ENCODE assay signal across 10 cellular contexts in genomic region chr4:65416875-65417274, GRCh38.
A peak's percentile ranks its signal among the peaks of the same experiment; 100 is the strongest.
DNase-seq lines count a peak whose midpoint lies in the region; ATAC-seq and TF ChIP-seq lines count a peak whose summit lies in the region.
"Had no signal": no experiment of that assay in that cellular context is flagged by ENCODE, and none has a peak within 500 bp of the region (broad histone marks: within the 10 kb centered on the region; RNA-seq: fewer than 3 reads in every experiment).

No MANE protein-coding gene starts in this region.

- H3K27me3 Mint-ChIP-seq in HFFc6 (ENCODE audit: insufficient read depth) (no peaks in the 10 kb centered on the region), T-helper 17 cell (no peaks in the 10 kb centered on the region)
- H3K27me3 Mint-ChIP-seq: activated naive CD8-positive, alpha-beta T cell treated with anti-CD3 and anti-CD28 coated beads, Interleukin-2, amount 10 ng/mL, durations not matched to agents 7 days and 5 days had no signal

- H3K36me3 Mint-ChIP-seq in HFFc6 (ENCODE audit: low read depth) (no peaks in the 10 kb centered on the region), T-helper 17 cell (ENCODE audit: low read depth) (no peaks in the 10 kb centered on the region)
- H3K36me3 Mint-ChIP-seq: activated naive CD8-positive, alpha-beta T cell treated with anti-CD3 and anti-CD28 coated beads, Interleukin-2, amount 10 ng/mL, durations not matched to agents 7 days and 5 days had no signal

- H3K4me1 Mint-ChIP-seq in HFFc6 (ENCODE audit: low read depth) (no peaks in the 10 kb centered on the region), T-helper 17 cell (no peaks in the 10 kb centered on the region)
- H3K4me1 Mint-ChIP-seq: activated naive CD8-positive, alpha-beta T cell treated with anti-CD3 and anti-CD28 coated beads, Interleukin-2, amount 10 ng/mL, durations not matched to agents 7 days and 5 days had no signal

- intact Hi-C loops in Right ventricle myocardium inferior (cut with DNase I) = no loop called here
- intact Hi-C loops in cardiac septum (cut with DNase I) = no loop called here
- intact Hi-C loops in heart left ventricle (cut with DNase I) = no loop called here
- intact Hi-C loops in transverse colon (cut with DNase I; ENCODE audit: low total_unique reads) = no loop called here

- TF ChIP-seq POLR2A in heart left ventricle (IDR thresholded peaks at IDR 0.05) (no peak), transverse colon (IDR thresholded peaks at IDR 0.05) (no peak)

- no peak for TF ChIP-seq EP300 in transverse colon (IDR thresholded peaks at IDR 0.05; ENCODE audit: low read depth)

- H3K4me1 ChIP-seq in heart left ventricle (no peaks in the 10 kb centered on the region), transverse colon (no peaks in the 10 kb centered on the region)

- WGBS in heart left ventricle, 4 donors = 6 to 16% (median 12%) methylated on average over 3 of the region's 3 CpGs
- 8% methylated on average over 3 of the region's 3 CpGs; no CpG with 5 or more reads in 1 of the 2 donors for WGBS in transverse colon (ENCODE audit: low coverage in 1 of 2), 2 donors

- H3K9me3 ChIP-seq in heart left ventricle = no peaks in the 10 kb centered on the region
- no peaks in the 10 kb centered on the region for H3K9me3 ChIP-seq in transverse colon
- no peaks in the 10 kb centered on the region for H3K9me3 ChIP-seq in T-helper 17 cell (ENCODE audit: control insufficient read depth, low read length, poor library complexity, severe bottlenecking)

- H3K4me3 Mint-ChIP-seq in HFFc6 (no peak overlapping the region), T-helper 17 cell (no peak overlapping the region)
- H3K4me3 Mint-ChIP-seq: activated naive CD8-positive, alpha-beta T cell treated with anti-CD3 and anti-CD28 coated beads, Interleukin-2, amount 10 ng/mL, durations not matched to agents 7 days and 5 days had no signal

- H3K36me3 ChIP-seq in heart left ventricle (no peaks in the 10 kb centered on the region), transverse colon (no peaks in the 10 kb centered on the region)

- in situ Hi-C loops in transverse colon (cut with MboI; ENCODE audit: low pct_ligation_motif_present in 1 of 4, low pct_unique_long_range_greater_than_20kb in 1 of 4, low sequenced_read_pairs in 3 of 4) = no loop called here

- H3K27ac ChIP-seq in heart left ventricle = no peak overlapping the region
- no peak overlapping the region for H3K27ac ChIP-seq in transverse colon

- H3K9me3 Mint-ChIP-seq in HFFc6 = peaks cover 12% of the 10 kb centered on the region
- H3K9me3 Mint-ChIP-seq: activated naive CD8-positive, alpha-beta T cell treated with anti-CD3 and anti-CD28 coated beads, Interleukin-2, amount 10 ng/mL, durations not matched to agents 7 days and 5 days had no signal

- H3K27ac Mint-ChIP-seq in HFFc6 (no peak overlapping the region), T-helper 17 cell (no peak overlapping the region)
- H3K27ac Mint-ChIP-seq: activated naive CD8-positive, alpha-beta T cell treated with anti-CD3 and anti-CD28 coated beads, Interleukin-2, amount 10 ng/mL, durations not matched to agents 7 days and 5 days had no signal

- H3K27me3 ChIP-seq in heart left ventricle (no peaks in the 10 kb centered on the region), transverse colon (no peaks in the 10 kb centered on the region)

- ATAC-seq in Right ventricle myocardium inferior = peak; percentile 87
- peak; percentile 66 to 79 (median 73) for ATAC-seq in heart left ventricle
- ATAC-seq in T-helper 17 cell = no peak
- no peak for ATAC-seq in HG02763 (IDR thresholded peaks at IDR 0.05; ENCODE audit: unreplicated experiment)

- DNase-seq in Right ventricle myocardium inferior (ENCODE audit: missing footprints) (no peak), cardiac septum (ENCODE audit: low spot score) (no peak), RPMI7951 (ENCODE audit: low read depth) (peak; percentile 11), heart left ventricle (peak in 3 of 5 donors; percentile 36 to 63 (median 51)), transverse colon (peak; percentile 17), HFFc6 (no peak), T-helper 17 cell (no peak)
- DNase-seq: activated naive CD8-positive, alpha-beta T cell treated with anti-CD3 and anti-CD28 coated beads, Interleukin-2, amount 10 ng/mL, durations not matched to agents 7 days and 5 days; GOT3 had no signal

- TF ChIP-seq CTCF in heart left ventricle (IDR thresholded peaks at IDR 0.05) (no peak), transverse colon (IDR thresholded peaks at IDR 0.05) (no peak), HFFc6 (IDR thresholded peaks at IDR 0.05) (no peak)

- H3K4me3 ChIP-seq in heart left ventricle (no peak overlapping the region), transverse colon (no peak overlapping the region)

Comparison
In these comparisons a context has a peak if more than half of its experiments do, and no peak if none do; other contexts are left out.
1. DNase-seq: peak in RPMI7951 (single experiment), heart left ventricle (3 of 5) and transverse colon (single experiment); none in Right ventricle myocardium inferior (single experiment), cardiac septum (single experiment), HFFc6 (single experiment) and T-helper 17 cell (0 of 3).
2. ATAC-seq: peak in Right ventricle myocardium inferior (single experiment) and heart left ventricle (4 of 4); none in T-helper 17 cell (single experiment) and HG02763 (single experiment).